Comparison of ENCODE assay signal across 7 cellular contexts in genomic region chr2:95181774-95182173, GRCh38. TPM values are rescaled to one million over a fixed set of nuclear protein-coding genes. Genes with fewer than 3 reads are reported as not detected.
"Had no signal": no experiment of that assay in that cellular context is flagged by ENCODE, and none has a peak within 500 bp of the region (broad histone marks: within the 10 kb centered on the region; RNA-seq: fewer than 3 reads in every experiment).

No MANE protein-coding gene starts in this region.

- H3K9me3 ChIP-seq: HAP-1 had no signal

- H3K27me3 Mint-ChIP-seq: IgD-negative memory B cell had no signal

- DNase-seq: GM23248, GOT3, H7, KBM-7 had no signal

- H3K4me1 ChIP-seq: HAP-1 had no signal

- H3K27ac Mint-ChIP-seq: IgD-negative memory B cell had no signal

- H2AFZ ChIP-seq: GM23248 had no signal

- H3K4me3 ChIP-seq: GM23248, HAP-1 had no signal

- H3K27ac ChIP-seq: GM23248 had no signal

- H3K4me3 Mint-ChIP-seq: IgD-negative memory B cell had no signal

- H3K9ac ChIP-seq: GM23248 had no signal

RNA-seq across cellular contexts. Expression of gene ZNF892, which starts 25.5 kb away (rescaled TPM):
- total RNA-seq: HT-29 had no signal
